In the genomic region with DNA sequence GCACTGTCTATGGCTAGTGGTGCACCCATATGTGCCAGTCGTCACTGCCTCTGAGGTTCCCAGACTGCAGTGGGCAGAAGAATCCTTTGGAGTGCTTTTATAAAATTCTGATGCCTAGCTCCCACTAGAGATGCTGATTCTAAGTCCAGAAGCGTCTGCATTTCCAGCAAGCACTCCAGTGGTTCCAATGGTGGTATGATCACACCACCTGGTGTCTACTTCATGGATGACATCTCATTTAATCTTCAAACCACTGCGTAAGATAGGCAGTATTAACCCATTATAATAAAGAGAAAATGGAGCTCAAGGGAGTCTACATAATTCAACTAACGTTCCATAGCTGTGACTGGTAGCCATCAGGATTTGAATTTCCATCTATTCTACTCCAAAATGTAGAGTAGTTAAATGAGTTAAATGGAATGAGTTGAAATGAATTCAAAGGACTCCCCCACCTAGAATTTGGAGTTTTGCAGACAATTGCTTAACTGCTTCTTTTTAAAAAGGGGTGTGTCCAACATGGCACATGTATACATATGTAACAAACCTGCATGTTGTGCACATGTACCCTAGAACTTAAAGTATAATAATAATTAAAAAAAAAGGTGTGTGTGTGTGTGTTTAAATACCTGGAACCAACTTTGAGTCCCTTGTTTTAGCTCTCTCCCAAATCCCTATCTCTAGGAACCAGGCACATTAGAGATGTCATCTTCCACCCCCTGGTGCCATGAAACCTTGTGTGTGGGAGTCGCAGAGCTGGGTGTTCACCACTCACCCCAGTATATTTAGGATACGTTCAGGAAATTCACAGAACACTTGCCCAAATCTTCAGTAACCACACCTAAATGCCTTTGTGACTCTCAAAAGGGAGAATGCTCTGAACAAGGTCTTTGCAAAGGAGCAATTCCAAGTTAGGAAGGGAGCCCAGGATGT, we compare ENCODE assay signal across 8 cellular contexts. TPM values are rescaled to one million over a fixed set of nuclear protein-coding genes. Genes with fewer than 3 reads are reported as not detected.
DNase-seq lines count a peak whose midpoint lies in the region; ATAC-seq and TF ChIP-seq lines count a peak whose summit lies in the region.

No MANE protein-coding gene starts in this region.

- CTCF ChIA-PET in PC-9 (lab: Charles Lee) = interaction anchor here (0.5 to 1.2 kb wide), 8 partner anchors 10 to 161 kb away, joined by 3 to 15 read pairs (median 6); no protein-coding TSS in a partner anchor

- ATAC-seq in GM21825 (IDR thresholded peaks at IDR 0.05; ENCODE audit: unreplicated experiment) (no peak), HG02642 (IDR thresholded peaks at IDR 0.05; ENCODE audit: poor library complexity, unreplicated experiment) (no peak)

- no peak overlapping the region for H3K27ac ChIP-seq in PC-9

- peaks cover 3% of the 10 kb centered on the region for H3K27me3 Mint-ChIP-seq in endothelial cell (ENCODE audit: unreplicated experiment)
- peaks cover 27% of the 10 kb centered on the region for H3K27me3 Mint-ChIP-seq in neural crest cell (ENCODE audit: low read depth)

- H3K4me1 Mint-ChIP-seq in endothelial cell (ENCODE audit: unreplicated experiment) (no peaks in the 10 kb centered on the region), neural crest cell (no peaks in the 10 kb centered on the region)

- TF ChIP-seq CTCF in HFF-Myc (IDR thresholded peaks at IDR 0.05; ENCODE audit: low read depth, low read length, missing control alignments) = peak; percentile 50
- peak; percentile 71 for TF ChIP-seq CTCF in PC-9 (conservative IDR thresholded peaks at IDR 0.05)
- peak; percentile 41 for TF ChIP-seq CTCF in endothelial cell (IDR thresholded peaks at IDR 0.05; ENCODE audit: unreplicated experiment)
- TF ChIP-seq CTCF in neural crest cell (conservative IDR thresholded peaks at IDR 0.05) = peak; percentile 65

- H3K79me2 ChIP-seq in PC-9 (ENCODE audit: low read depth) = no peaks in the 10 kb centered on the region

- H3K9me3 ChIP-seq in PC-9 (ENCODE audit: insufficient read depth, low read depth) = no peaks in the 10 kb centered on the region

- H3F3A ChIP-seq in PC-9 (ENCODE audit: insufficient read depth, low read depth) = no peaks in the 10 kb centered on the region; the same call in 1 of the 2 replicates

- POLR2A ChIA-PET in PC-9 (lab: Charles Lee; ENCODE audit: unreplicated experiment) = interaction anchor here (0.6 kb wide), 1 partner anchor 76 kb away, joined by 3 read pairs; no protein-coding TSS in a partner anchor

- no peak overlapping the region for H3K4me2 ChIP-seq in PC-9

- H3K27ac Mint-ChIP-seq in endothelial cell (ENCODE audit: unreplicated experiment) (no peak overlapping the region), neural crest cell (ENCODE audit: unreplicated experiment) (no peak overlapping the region)

- no peaks in the 10 kb centered on the region for H4K20me1 ChIP-seq in PC-9 (ENCODE audit: insufficient read depth)

- H3K4me1 ChIP-seq in PC-9 (replicated peaks; ENCODE audit: insufficient read depth) = no peaks in the 10 kb centered on the region

- H3K36me3 Mint-ChIP-seq in endothelial cell (ENCODE audit: low read depth, unreplicated experiment) (no peaks in the 10 kb centered on the region), neural crest cell (ENCODE audit: low read depth) (no peaks in the 10 kb centered on the region)

- no peak overlapping the region for H3K4me3 ChIP-seq in HFF-Myc (replicated peaks; ENCODE audit: low read depth, low read length)
- H3K4me3 ChIP-seq in PC-9 = no peak overlapping the region

- H3K27me3 ChIP-seq in PC-9 (ENCODE audit: insufficient read depth, low read depth) = no peaks in the 10 kb centered on the region

- H3K36me3 ChIP-seq in PC-9 (ENCODE audit: low read depth) = no peaks in the 10 kb centered on the region

- H2AFZ ChIP-seq in PC-9 = no peak overlapping the region

- H3K9me3 Mint-ChIP-seq in endothelial cell (ENCODE audit: unreplicated experiment) (no peaks in the 10 kb centered on the region), neural crest cell (peaks cover 3% of the 10 kb centered on the region)

- H3K4me3 Mint-ChIP-seq in endothelial cell (ENCODE audit: unreplicated experiment) = no peak overlapping the region
- H3K4me3 Mint-ChIP-seq in neural crest cell = no peak overlapping the region

- DNase-seq in NCI-H446 (lab: John Stamatoyannopoulos, UW) (peak; percentile 9 to 21), NCI-H446 treated with DMSO at 0.1 percent for 48 hours (lab: John Stamatoyannopoulos, UW) (no peak), HFF-Myc (ENCODE audit: extremely low read depth, low read depth) (peak; percentile 59), PC-9 (peak in 1 of 2 experiments; percentile 46), endothelial cell (ENCODE audit: low spot score) (peak; percentile 36), neural crest cell (ENCODE audit: low read depth, low spot score) (no peak)

- H3K9me2 ChIP-seq in PC-9 (ENCODE audit: insufficient read depth) = no peaks in the 10 kb centered on the region

- BruUV-seq in PC-9 (replicated peaks; lab: Mats Ljungman, UMichigan) = no TSS peak

- intact Hi-C loops in PC-9 (cut with micrococcal nuclease; ENCODE audit: unreplicated experiment) = loop anchor here (1.0 to 5.0 kb wide), 5 partner anchors 81 to 205 kb away; a partner anchor contains a TSS

RNA-seq across cellular contexts. Expression of a gene that starts 14.1 kb away (rescaled TPM):
- 44.4 and 54.7 TPM in 2 replicates for total RNA-seq in PC-9 (2021)
- total RNA-seq in endothelial cell (ENCODE audit: unreplicated experiment) = 1.7 TPM
- total RNA-seq in neural crest cell = 0.25 and 0.35 TPM in 2 replicates

RNA-seq across cellular contexts. Expression of a gene that starts 40.6 kb away (rescaled TPM):
- total RNA-seq in PC-9 (2021) (4.3 and 4.6 TPM in 2 replicates), endothelial cell (ENCODE audit: unreplicated experiment) (not detected), neural crest cell (0.61 and 0.96 TPM in 2 replicates)

Comparison
In these comparisons a context has a peak if more than half of its experiments do, and no peak if none do; other contexts are left out.
1. DNase-seq: peak in NCI-H446 (2 of 2), HFF-Myc (single experiment) and endothelial cell (single experiment); none in NCI-H446 treated with DMSO at 0.1 percent for 48 hours (single experiment) and neural crest cell (single experiment).
2. RNA of a gene that starts 14.1 kb away (total RNA-seq): 44.4 to 54.7 TPM in PC-9; 1.7 TPM in endothelial cell (single experiment) and 0.25 to 0.35 TPM in neural crest cell; every median in the first group is over 10 times any median in the second.
3. Peak in every context shown above with its lines, with median percentiles within 50 percentile points of each other: CTCF ChIP-seq.